2 cellular contexts compared by ENCODE assay signal in genomic region chr5:170761048-170761707, GRCh38.
TF ChIP-seq lines count a peak whose summit lies in the region.

No MANE protein-coding gene starts in this region.

TF ChIP-seq in GM23338, 12 proteins besides CTCF, POLR2A, EP300 and RAD21 (continued from another document):
- TF ChIP-seq ZNF462 (CRISPR knock-in tag; IDR thresholded peaks at IDR 0.05) (no peak), POLR2AphosphoS5 (IDR thresholded peaks at IDR 0.05; ENCODE audit: low read depth) (peak; percentile 29; the same call in 1 of the 2 replicates), EZH2phosphoT487 (IDR thresholded peaks at IDR 0.05; ENCODE audit: unreplicated experiment) (no peak), ETS1 (IDR thresholded peaks at IDR 0.05) (peak; percentile 73), CREB1 (CRISPR knock-in tag; IDR thresholded peaks at IDR 0.05; ENCODE audit: low read depth) (no peak; the same call in 1 of the 2 replicates), REST (IDR thresholded peaks at IDR 0.05; ENCODE audit: unreplicated experiment) (no peak), STAT1 (IDR thresholded peaks at IDR 0.05; ENCODE audit: unreplicated experiment) (no peak), JUNB (IDR thresholded peaks at IDR 0.05; ENCODE audit: unreplicated experiment) (no peak), ZNF114 (CRISPR knock-in tag; IDR thresholded peaks at IDR 0.05) (peak; percentile 56; the same call in 1 of the 2 replicates), ZNF331 (CRISPR knock-in tag; IDR thresholded peaks at IDR 0.05; ENCODE audit: low read depth) (no peak), EZH2 (IDR thresholded peaks at IDR 0.05; ENCODE audit: low read depth, unreplicated experiment) (no peak)

TF ChIP-seq in WTC11, 78 proteins besides CTCF, POLR2A, EP300 and RAD21 (continued from another document):
- TF ChIP-seq FOXP4 (CRISPR knock-in tag; IDR thresholded peaks at IDR 0.05), result no peak
- TF ChIP-seq ZSCAN18 (CRISPR knock-in tag; IDR thresholded peaks at IDR 0.05), result no peak
- TF ChIP-seq ZBTB43 (CRISPR knock-in tag; IDR thresholded peaks at IDR 0.05), result no peak
- peak; percentile 37; the same call in 1 of the 2 replicates for TF ChIP-seq USF2 (CRISPR knock-in tag; IDR thresholded peaks at IDR 0.05)
- peak; percentile 82; the same call in 1 of the 2 replicates for TF ChIP-seq TEAD1 (CRISPR knock-in tag; IDR thresholded peaks at IDR 0.05)
- TF ChIP-seq ZBTB21 (CRISPR knock-in tag; IDR thresholded peaks at IDR 0.05; ENCODE audit: borderline replicate concordance), result peak; percentile 41; the same call in 1 of the 2 replicates
